ENCODE assay signal across 22 cellular contexts in the genomic region with DNA sequence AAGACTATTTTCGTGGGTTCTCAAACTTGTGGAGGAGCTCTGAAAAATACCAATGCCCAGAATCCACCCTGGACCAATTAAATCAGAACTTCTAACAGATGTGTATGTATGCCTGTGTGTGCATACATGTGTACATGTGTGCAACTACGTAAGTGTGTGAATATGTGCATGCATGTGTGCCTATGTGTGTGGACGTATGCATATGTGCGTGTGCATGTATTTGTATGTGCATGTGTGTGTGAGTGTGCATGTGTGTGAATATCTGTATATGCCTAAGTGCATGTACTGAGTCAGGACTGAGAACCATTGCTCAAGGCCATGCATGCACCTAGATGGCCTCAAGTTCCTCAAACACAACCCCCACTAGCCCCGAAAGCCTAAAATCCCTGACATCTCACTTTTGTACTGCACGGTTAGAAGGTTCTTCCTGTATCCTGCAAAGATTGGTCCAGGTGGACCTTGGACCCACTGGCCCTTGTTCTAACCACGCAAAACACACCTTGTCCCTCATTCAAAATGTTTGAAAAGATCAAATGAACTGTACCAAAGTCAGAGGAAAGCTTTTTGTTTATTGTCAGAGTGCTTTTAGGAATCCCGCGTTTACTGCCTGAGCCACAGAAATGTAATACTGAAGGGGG. TPM values are rescaled to one million over a fixed set of nuclear protein-coding genes. Genes with fewer than 3 reads are reported as not detected.
DNase-seq lines count a peak whose midpoint lies in the region; ATAC-seq and TF ChIP-seq lines count a peak whose summit lies in the region.
"Had no signal": no experiment of that assay in that cellular context is flagged by ENCODE, and none has a peak within 500 bp of the region (broad histone marks: within the 10 kb centered on the region; RNA-seq: fewer than 3 reads in every experiment).

No MANE protein-coding gene starts in this region.

- DNase-seq in CD14-positive monocyte (ENCODE audit: low spot score) (no peak), NB4 (ENCODE audit: low read depth) (peak; percentile 45), islet precursor cell (peak; percentile 20), sigmoid colon (no peak), SW480 (ENCODE audit: low spot score) (no peak), testis (no peak), activated gamma-delta T cell (lab: John Stamatoyannopoulos, UW) (no peak)
- DNase-seq: activated CD4-positive, alpha-beta memory T cell treated with anti-CD3 and anti-CD28 coated beads for 36 hours; activated naive CD4-positive, alpha-beta T cell treated with Interleukin-2 at 50 U/mL for 16 hours; amygdala; effector CD4-positive, alpha-beta T cell; erythroblast; mesendoderm; naive thymus-derived CD4-positive, alpha-beta T cell; NCI-H748 treated with DMSO at 0.1 percent for 48 hours; stimulated activated CD4-positive, alpha-beta T cell treated with anti-CD3 and anti-CD28 coated beads, Interleukin-2, amount 100 ng/mL, for 48 hours; T-helper 2 cell had no signal

- 43 to 68% methylated on average over 9 of the region's 9 CpGs for WGBS in sigmoid colon, 2 donors
- 64 to 66% methylated on average over 9 of the region's 9 CpGs for WGBS in testis, 2 donors

- H3K9me3 ChIP-seq in sigmoid colon, result no peaks in the 10 kb centered on the region
- no peaks in the 10 kb centered on the region for H3K9me3 ChIP-seq in testis

- no peak overlapping the region for H3K4me3 Mint-ChIP-seq in CD14-positive monocyte
- H3K4me3 Mint-ChIP-seq: activated CD4-positive, alpha-beta memory T cell treated with anti-CD3 and anti-CD28 coated beads for 36 hours; central memory CD8-positive, alpha-beta T cell; naive thymus-derived CD4-positive, alpha-beta T cell; stimulated activated naive CD8-positive, alpha-beta T cell treated with anti-CD3 and anti-CD28 coated beads, Interleukin-15, Interleukin-2, amounts not matched to agents 100 ng/mL and 50 ng/mL, for 24 hours had no signal

- H3K36me3 ChIP-seq in sigmoid colon, result no peaks in the 10 kb centered on the region
- no peaks in the 10 kb centered on the region for H3K36me3 ChIP-seq in testis (ENCODE audit: low read depth, missing control alignments)

- TF ChIP-seq CTCF in CD14-positive monocyte (IDR thresholded peaks at IDR 0.05), result no peak
- no peak for TF ChIP-seq CTCF in NB4 (IDR thresholded peaks at IDR 0.05; ENCODE audit: low read depth, low read length)
- no peak for TF ChIP-seq CTCF in sigmoid colon (IDR thresholded peaks at IDR 0.05)
- no peak for TF ChIP-seq CTCF in testis (IDR thresholded peaks at IDR 0.05)

- no peaks in the 10 kb centered on the region for H3K9me3 Mint-ChIP-seq in CD14-positive monocyte
- H3K9me3 Mint-ChIP-seq: activated CD4-positive, alpha-beta memory T cell treated with anti-CD3 and anti-CD28 coated beads for 36 hours; central memory CD8-positive, alpha-beta T cell; stimulated activated naive CD8-positive, alpha-beta T cell treated with anti-CD3 and anti-CD28 coated beads, Interleukin-15, Interleukin-2, amounts not matched to agents 100 ng/mL and 50 ng/mL, for 24 hours had no signal

- H3K27ac ChIP-seq in sigmoid colon (peak overlapping the region; percentile 59 to 77 (median 76)), testis (no peak overlapping the region)
- H3K27ac ChIP-seq: HL-60, skin epidermis had no signal

- peaks cover 7 to 24% of the 10 kb centered on the region in 2 donors for H3K36me3 Mint-ChIP-seq in CD14-positive monocyte
- H3K36me3 Mint-ChIP-seq: activated CD4-positive, alpha-beta memory T cell treated with anti-CD3 and anti-CD28 coated beads for 36 hours; naive thymus-derived CD4-positive, alpha-beta T cell had no signal

- TF ChIP-seq EP300 in sigmoid colon (IDR thresholded peaks at IDR 0.05), result no peak

- H3K27me3 Mint-ChIP-seq in CD14-positive monocyte (ENCODE audit: low read depth in 3 of 3), result peaks cover 0 to 1% (median 0%) of the 10 kb centered on the region in 3 donors
- H3K27me3 Mint-ChIP-seq: activated CD4-positive, alpha-beta memory T cell treated with anti-CD3 and anti-CD28 coated beads for 36 hours; central memory CD8-positive, alpha-beta T cell; stimulated activated naive CD8-positive, alpha-beta T cell treated with anti-CD3 and anti-CD28 coated beads, Interleukin-15, Interleukin-2, amounts not matched to agents 100 ng/mL and 50 ng/mL, for 24 hours had no signal

- intact Hi-C loops in CD14-positive monocyte (cut with micrococcal nuclease) (loop anchor here in 1 of 2 donors (5.0 kb wide), 1 partner anchor 40 kb away; the partner anchor contains the start of gene LATS2), sigmoid colon (cut with DNase I) (no loop called here), testis (cut with DNase I; ENCODE audit: low total_unique reads) (no loop called here)

- H3K27me3 ChIP-seq in sigmoid colon, result no peaks in the 10 kb centered on the region
- H3K27me3 ChIP-seq in testis, result no peaks in the 10 kb centered on the region

- H3K4me1 ChIP-seq in sigmoid colon, result peaks cover 0 to 57% (median 53%) of the 10 kb centered on the region in 4 donors
- peaks cover 13% of the 10 kb centered on the region for H3K4me1 ChIP-seq in testis

- H3K4me1 Mint-ChIP-seq in CD14-positive monocyte, result peaks cover 39% of the 10 kb centered on the region
- H3K4me1 Mint-ChIP-seq: central memory CD8-positive, alpha-beta T cell had no signal

- TF ChIP-seq POLR2A in NB4 (IDR thresholded peaks at IDR 0.05; ENCODE audit: extremely low read depth, insufficient read length) (no peak), sigmoid colon (IDR thresholded peaks at IDR 0.05) (no peak), testis (IDR thresholded peaks at IDR 0.05) (no peak)

- peak overlapping the region in 5 of 7 donors; percentile 7 to 76 (median 46) for H3K27ac Mint-ChIP-seq in CD14-positive monocyte
- H3K27ac Mint-ChIP-seq: activated CD4-positive, alpha-beta memory T cell treated with anti-CD3 and anti-CD28 coated beads for 36 hours; naive thymus-derived CD4-positive, alpha-beta T cell; stimulated activated naive CD8-positive, alpha-beta T cell treated with anti-CD3 and anti-CD28 coated beads, Interleukin-15, Interleukin-2, amounts not matched to agents 100 ng/mL and 50 ng/mL, for 24 hours had no signal

- no peak for ATAC-seq in HG02852 (IDR thresholded peaks at IDR 0.05; ENCODE audit: unreplicated experiment)
- ATAC-seq: naive thymus-derived CD4-positive, alpha-beta T cell had no signal

- H3K4me3 ChIP-seq in NB4 (ENCODE audit: low read depth, low read length) (no peak overlapping the region), sigmoid colon (no peak overlapping the region), testis (no peak overlapping the region)
- H3K4me3 ChIP-seq: skin epidermis had no signal

RNA-seq across cellular contexts. Expression of gene LATS2, which starts 39.2 kb away (rescaled TPM):
- polyA plus RNA-seq in CD14-positive monocyte (1 to 10 TPM in 1 of 2 donors, under 1 TPM in 1; 0.96 to 1.0 TPM), sigmoid colon (1 to 10 TPM; 3.7 to 4.6 (median 4.2) TPM), testis (ENCODE audit: insufficient read depth, low read depth, low replicate concordance) (35.6 TPM)
- total RNA-seq in sigmoid colon (10 to 100 TPM; 21.8 to 45.5 (median 28.2) TPM), testis (10 to 100 TPM; 36.5 to 40.2 TPM)
- polyA plus RNA-seq: naive thymus-derived CD4-positive, alpha-beta T cell had no signal

Comparison
In these comparisons a context has a peak if more than half of its experiments do, and no peak if none do; other contexts are left out.
1. DNase-seq: peak in NB4 (single experiment) and islet precursor cell (single experiment); none in CD14-positive monocyte (single experiment), sigmoid colon (single experiment), SW480 (single experiment), testis (single experiment) and activated gamma-delta T cell (single experiment).
2. H3K27ac ChIP-seq: peak in sigmoid colon (4 of 4); none in testis (0 of 2).